Comparison of ENCODE assay signal across 8 cellular contexts in the genomic region with DNA sequence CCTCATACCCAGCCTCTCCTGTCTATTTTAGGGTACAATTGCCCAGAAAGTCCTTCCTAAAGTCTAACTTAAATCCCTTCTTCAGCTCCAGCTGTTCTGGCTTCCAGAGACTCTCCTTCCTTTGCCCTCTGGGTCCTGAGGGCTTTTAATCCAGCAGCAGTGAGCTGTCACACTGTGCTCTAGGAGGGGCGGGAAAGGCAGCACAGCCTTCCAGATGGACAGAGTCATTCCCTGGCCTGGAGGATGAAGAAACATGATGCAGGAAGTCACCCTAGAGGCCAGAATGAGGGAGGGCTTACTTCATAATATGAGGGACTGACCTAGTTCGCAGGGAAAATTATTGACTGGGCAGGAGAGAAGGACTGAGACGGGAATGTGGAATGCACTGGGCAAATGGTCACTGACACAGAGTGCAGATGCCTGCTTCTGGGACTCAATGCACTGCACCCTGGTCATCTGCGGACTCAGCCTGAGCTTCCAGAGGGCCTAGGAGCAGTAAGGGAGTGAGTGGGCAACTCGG. TPM values are rescaled to one million over a fixed set of nuclear protein-coding genes. Genes with fewer than 3 reads are reported as not detected.
DNase-seq lines count a peak whose midpoint lies in the region; ATAC-seq, FAIRE-seq and TF ChIP-seq lines count a peak whose summit lies in the region.

No MANE protein-coding gene starts in this region.

- peak overlapping the region; percentile 100 for H3K27ac Mint-ChIP-seq in activated CD8-positive, alpha-beta memory T cell treated with anti-CD3 and anti-CD28 coated beads, Interleukin-2, amount 10 ng/mL, durations not matched to agents 7 days and 5 days

- peak in 2 of 3 donors; percentile 34 to 41 for TF ChIP-seq POLR2A in body of pancreas (IDR thresholded peaks at IDR 0.05)
- no peak for TF ChIP-seq POLR2A in HepG2 (IDR thresholded peaks at IDR 0.05; ENCODE audit: insufficient read depth in 1 of 2, low read depth in 2 of 2, low read length in 2 of 2)
- no peak for TF ChIP-seq POLR2A in transverse colon (IDR thresholded peaks at IDR 0.05)

- H3K4me2 ChIP-seq in HepG2 (ENCODE audit: low read depth, low read length): peak overlapping the region; percentile 13; the same call in 1 of the 2 replicates

- H3K4me3 ChIP-seq in body of pancreas (no peak overlapping the region), HepG2 (replicated peaks in 1 of 3; ENCODE audit: insufficient read depth in 1 of 3, low read depth in 2 of 3, low read length in 3 of 3) (no peak overlapping the region), transverse colon (peak overlapping the region in 2 of 4 donors; percentile 6 to 33)

- H3K4me3 Mint-ChIP-seq in activated CD8-positive, alpha-beta memory T cell treated with anti-CD3 and anti-CD28 coated beads, Interleukin-2, amount 10 ng/mL, durations not matched to agents 7 days and 5 days: peak overlapping the region; percentile 95

- H3K27me3 ChIP-seq in body of pancreas (no peaks in the 10 kb centered on the region), HepG2 (ENCODE audit: control insufficient read depth in 1 of 2, insufficient read depth in 2 of 2, low read length in 2 of 2) (peaks cover 9 to 27% of the 10 kb centered on the region in 2 experiments; a peak in 4 of 5 replicates), transverse colon (no peaks in the 10 kb centered on the region)

- CTCF ChIA-PET in activated CD8-positive, alpha-beta memory T cell treated with anti-CD3 and anti-CD28 coated beads, Interleukin-2, amount 10 ng/mL, durations not matched to agents 7 days and 5 days (lab: Charles Lee): interaction anchor here (1.4 to 31.5 kb wide), 8 partner anchors 8 to 89 kb away, joined by 3 to 600 read pairs (median 12); a partner anchor contains a TSS
- CTCF ChIA-PET in HepG2 (lab: Yijun Ruan, JAX; ENCODE audit: low intra/inter-chr PET ratio, low total read pairs): no interaction called here

- no peak for DNase-seq in activated CD8-positive, alpha-beta memory T cell treated with anti-CD3 and anti-CD28 coated beads, Interleukin-2, amount 10 ng/mL, durations not matched to agents 7 days and 5 days
- DNase-seq in activated CD8-positive, alpha-beta memory T cell treated with anti-CD3 and anti-CD28 coated beads, Interleukin-2, amount 50 U/mL, for 4 hours: no peak
- DNase-seq in body of pancreas (peak; percentile 26 to 56 (median 44)), HepG2 (ENCODE audit: low spot score) (no peak), transverse colon (peak; percentile 31)

- TF ChIP-seq RAD21 in HepG2 (CRISPR knock-in tag; IDR thresholded peaks at IDR 0.05): no peak

- ATAC-seq in activated CD8-positive, alpha-beta memory T cell treated with anti-CD3 and anti-CD28 coated beads, Interleukin-2, amount 10 ng/mL, durations not matched to agents 7 days and 5 days: no peak
- peak; percentile 57 for ATAC-seq in body of pancreas
- peak; percentile 56 for ATAC-seq in HepG2
- ATAC-seq in HG02885 (IDR thresholded peaks at IDR 0.05; ENCODE audit: poor library complexity, unreplicated experiment): no peak
- ATAC-seq in GM21825 (IDR thresholded peaks at IDR 0.05; ENCODE audit: unreplicated experiment): no peak
- no peak for ATAC-seq in GM18909 (IDR thresholded peaks at IDR 0.05; ENCODE audit: poor library complexity, unreplicated experiment)

- H3K4me1 ChIP-seq in body of pancreas (peaks cover 13% of the 10 kb centered on the region), HepG2 (ENCODE audit: insufficient read depth, low read length) (peaks cover 33% of the 10 kb centered on the region), transverse colon (peaks cover 6 to 22% (median 13%) of the 10 kb centered on the region in 4 donors)

- no TSS peak for BruUV-seq in HepG2 (replicated peaks; lab: Mats Ljungman, UMichigan)

- peaks cover 56% of the 10 kb centered on the region for H3K36me3 Mint-ChIP-seq in activated CD8-positive, alpha-beta memory T cell treated with anti-CD3 and anti-CD28 coated beads, Interleukin-2, amount 10 ng/mL, durations not matched to agents 7 days and 5 days

- 49 to 61% methylated on average over 5 of the region's 5 CpGs for WGBS in body of pancreas, 2 donors
- 10% methylated on average over 4 of the region's 5 CpGs for WGBS in HepG2 (ENCODE audit: low lambda C conversion rate)
- 48 to 63% methylated on average over 4 to 5 of the region's 5 CpGs for WGBS in transverse colon (ENCODE audit: low coverage in 1 of 2), 2 donors

- H3K9ac ChIP-seq in HepG2 (ENCODE audit: insufficient read depth, low read depth, low read length): no peak overlapping the region

- H3K79me2 ChIP-seq in HepG2 (ENCODE audit: insufficient read depth, low read length): no peaks in the 10 kb centered on the region

- H3K9me3 Mint-ChIP-seq in activated CD8-positive, alpha-beta memory T cell treated with anti-CD3 and anti-CD28 coated beads, Interleukin-2, amount 10 ng/mL, durations not matched to agents 7 days and 5 days (ENCODE audit: low read depth): no peaks in the 10 kb centered on the region

- peaks cover 60% of the 10 kb centered on the region for H3K4me1 Mint-ChIP-seq in activated CD8-positive, alpha-beta memory T cell treated with anti-CD3 and anti-CD28 coated beads, Interleukin-2, amount 10 ng/mL, durations not matched to agents 7 days and 5 days

- H3K36me3 ChIP-seq in body of pancreas (replicated peaks in 1 of 2; ENCODE audit: insufficient read depth in 1 of 2, low read depth in 2 of 2): no peaks in the 10 kb centered on the region
- no peaks in the 10 kb centered on the region for H3K36me3 ChIP-seq in HepG2 (replicated peaks in 1 of 2; ENCODE audit: control insufficient read depth in 1 of 2, insufficient read depth in 2 of 2, low read length in 2 of 2)
- no peaks in the 10 kb centered on the region for H3K36me3 ChIP-seq in transverse colon

- in situ Hi-C loops in HepG2 (cut with HindIII; ENCODE audit: extremely low pct_ligation_motif_present, low pct_unique_long_range_greater_than_20kb) (no loop called here), transverse colon (cut with MboI; ENCODE audit: low pct_ligation_motif_present in 1 of 4, low pct_unique_long_range_greater_than_20kb in 1 of 4, low sequenced_read_pairs in 3 of 4) (no loop called here)

- H3K27ac ChIP-seq in body of pancreas (peak overlapping the region in 3 of 4 donors; percentile 34 to 62 (median 53)), HepG2 (ENCODE audit: extremely low read length, insufficient read depth, low read length) (no peak overlapping the region), transverse colon (peak overlapping the region; percentile 64 to 79 (median 76))

- TF ChIP-seq CTCF in body of pancreas (IDR thresholded peaks at IDR 0.05) (no peak), HepG2 (CRISPR knock-in tag; IDR thresholded peaks at IDR 0.05) (no peak), transverse colon (IDR thresholded peaks at IDR 0.05) (no peak)

- FAIRE-seq in HepG2 (lab: Jason Lieb, UNC): no peak

- TF ChIP-seq EP300 in HepG2 (IDR thresholded peaks at IDR 0.05; ENCODE audit: low read depth in 2 of 2, low read length in 2 of 2) (no peak), HepG2 (CRISPR knock-in tag; IDR thresholded peaks at IDR 0.05; ENCODE audit: borderline replicate concordance) (no peak), transverse colon (IDR thresholded peaks at IDR 0.05; ENCODE audit: low read depth) (no peak)

- H3K27me3 Mint-ChIP-seq in activated CD8-positive, alpha-beta memory T cell treated with anti-CD3 and anti-CD28 coated beads, Interleukin-2, amount 10 ng/mL, durations not matched to agents 7 days and 5 days: no peaks in the 10 kb centered on the region

- intact Hi-C loops in body of pancreas (cut with DNase I) (no loop called here), HepG2 (cut with micrococcal nuclease; ENCODE audit: unreplicated experiment) (no loop called here), transverse colon (cut with DNase I; ENCODE audit: low total_unique reads) (no loop called here)

- POLR2A ChIA-PET in HepG2 (lab: Yijun Ruan, JAX): no interaction called here

- no peaks in the 10 kb centered on the region for H3K9me3 ChIP-seq in body of pancreas
- no peaks in the 10 kb centered on the region for H3K9me3 ChIP-seq in HepG2 (ENCODE audit: low read length)
- H3K9me3 ChIP-seq in transverse colon: no peaks in the 10 kb centered on the region

- no peak overlapping the region for H2AFZ ChIP-seq in HepG2 (ENCODE audit: low read length)

- H4K20me1 ChIP-seq in HepG2 (ENCODE audit: insufficient read depth, low read length): no peaks in the 10 kb centered on the region

RNA-seq across cellular contexts. Expression of a gene that starts 1.3 kb away (rescaled TPM):
- total RNA-seq in activated CD8-positive, alpha-beta memory T cell treated with anti-CD3 and anti-CD28 coated beads, Interleukin-2, amount 10 ng/mL, durations not matched to agents 7 days and 5 days: 100 to 1,000 TPM; 157 to 205 TPM
- under 1 TPM in 1 of 2 donors, not detected in 1; 0.99 TPM for total RNA-seq in body of pancreas
- 0.59 and 0.73 TPM in 2 replicates for total RNA-seq in HepG2 (2016; rRNA removed; fragmentation: Illumina TruSeq; extraction: Trizol)
- 0.35 and 0.51 TPM in 2 replicates for total RNA-seq in HepG2 (2016; cell fraction: cytosol; rRNA removed; fragmentation: Illumina TruSeq; extraction: Trizol; ENCODE audit: low read depth)
- total RNA-seq in HepG2 (2016; cell fraction: insoluble cytoplasmic fraction; rRNA removed; fragmentation: Illumina TruSeq; extraction: Trizol): 0.34 and 1.2 TPM in 2 replicates
- total RNA-seq in HepG2 (2016; cell fraction: membrane; rRNA removed; fragmentation: Illumina TruSeq; extraction: Trizol): 0.52 and 1.0 TPM in 2 replicates
- total RNA-seq in HepG2 (2016; cell fraction: nucleus; rRNA removed; fragmentation: Illumina TruSeq; extraction: Trizol): 0.75 and 0.85 TPM in 2 replicates
- 0.56 and 0.57 TPM in 2 replicates for polyA plus RNA-seq in HepG2 (2011; rRNA removed)
- 0.55 and 0.78 TPM in 2 replicates for polyA plus RNA-seq in HepG2 (2011; cell fraction: cytosol; rRNA removed)
- polyA plus RNA-seq in HepG2 (2011; cell fraction: nucleus; rRNA removed): 0.16 and 0.47 TPM in 2 replicates
- polyA plus RNA-seq in HepG2 (2012): 0.79 and 1.0 TPM in 2 replicates
- polyA plus RNA-seq in HepG2 (2016; cell fraction: cytosol; fragmentation: Illumina TruSeq; extraction: Trizol; ENCODE audit: low read depth): 0.62 and 0.67 TPM in 2 replicates
- polyA plus RNA-seq in HepG2 (2016; cell fraction: insoluble cytoplasmic fraction; fragmentation: Illumina TruSeq; extraction: Trizol; ENCODE audit: low read depth): 1.3 and 1.8 TPM in 2 replicates
- polyA plus RNA-seq in HepG2 (2016; cell fraction: membrane; fragmentation: Illumina TruSeq; extraction: Trizol; ENCODE audit: low read depth): 0.71 and 1.1 TPM in 2 replicates
- polyA plus RNA-seq in HepG2 (2016; cell fraction: nucleus; fragmentation: Illumina TruSeq; extraction: Trizol; ENCODE audit: insufficient read depth, low read depth): 1.0 and 1.8 TPM in 2 replicates
- polyA minus RNA-seq in HepG2 (2011; rRNA and poly(A)+ RNA removed; ENCODE audit: low replicate concordance): 0.72 and 1.9 TPM in 2 replicates
- 0.62 TPM in 1 of 2 replicates, not detected in the other for polyA minus RNA-seq in HepG2 (2011; cell fraction: cytosol; rRNA and poly(A)+ RNA removed)
- not detected in 2 replicates for polyA minus RNA-seq in HepG2 (2011; cell fraction: nucleus; rRNA and poly(A)+ RNA removed)
- total RNA-seq in transverse colon: 1 to 10 TPM in 3 of 4 donors, not detected in 1; 1.9 to 5.9 (median 3.4) TPM

RNA-seq across cellular contexts. Expression of a gene that starts 43.5 kb away (rescaled TPM):
- under 1 TPM; 0.09 to 0.19 TPM for total RNA-seq in activated CD8-positive, alpha-beta memory T cell treated with anti-CD3 and anti-CD28 coated beads, Interleukin-2, amount 10 ng/mL, durations not matched to agents 7 days and 5 days
- total RNA-seq in body of pancreas (under 1 TPM in 1 of 2 donors, not detected in 1; under 0.01 TPM), HepG2 (2016; rRNA removed; fragmentation: Illumina TruSeq; extraction: Trizol) (not detected in 2 replicates), transverse colon (not detected)
- total RNA-seq in HepG2 (2016; cell fraction: cytosol; rRNA removed; fragmentation: Illumina TruSeq; extraction: Trizol; ENCODE audit: low read depth): not detected in 2 replicates
- not detected in 2 replicates for total RNA-seq in HepG2 (2016; cell fraction: insoluble cytoplasmic fraction; rRNA removed; fragmentation: Illumina TruSeq; extraction: Trizol)
- not detected in 2 replicates for total RNA-seq in HepG2 (2016; cell fraction: membrane; rRNA removed; fragmentation: Illumina TruSeq; extraction: Trizol)
- not detected in 2 replicates for total RNA-seq in HepG2 (2016; cell fraction: nucleus; rRNA removed; fragmentation: Illumina TruSeq; extraction: Trizol)
- polyA plus RNA-seq in HepG2 (2011; rRNA removed): not detected in 2 replicates
- polyA plus RNA-seq in HepG2 (2011; cell fraction: cytosol; rRNA removed): not detected in 2 replicates
- not detected in 2 replicates for polyA plus RNA-seq in HepG2 (2011; cell fraction: nucleus; rRNA removed)
- polyA plus RNA-seq in HepG2 (2012): not detected in 2 replicates
- polyA plus RNA-seq in HepG2 (2016; cell fraction: cytosol; fragmentation: Illumina TruSeq; extraction: Trizol; ENCODE audit: low read depth): not detected in 2 replicates
- polyA plus RNA-seq in HepG2 (2016; cell fraction: insoluble cytoplasmic fraction; fragmentation: Illumina TruSeq; extraction: Trizol; ENCODE audit: low read depth): not detected in 2 replicates
- not detected in 2 replicates for polyA plus RNA-seq in HepG2 (2016; cell fraction: membrane; fragmentation: Illumina TruSeq; extraction: Trizol; ENCODE audit: low read depth)
- not detected in 2 replicates for polyA plus RNA-seq in HepG2 (2016; cell fraction: nucleus; fragmentation: Illumina TruSeq; extraction: Trizol; ENCODE audit: insufficient read depth, low read depth)
- not detected in 2 replicates for polyA minus RNA-seq in HepG2 (2011; rRNA and poly(A)+ RNA removed; ENCODE audit: low replicate concordance)
- polyA minus RNA-seq in HepG2 (2011; cell fraction: cytosol; rRNA and poly(A)+ RNA removed): not detected in 2 replicates
- not detected in 2 replicates for polyA minus RNA-seq in HepG2 (2011; cell fraction: nucleus; rRNA and poly(A)+ RNA removed)

RNA-seq across cellular contexts. Expression of a gene that starts 45.3 kb away (rescaled TPM):
- 1 to 10 TPM; 2.8 to 8.8 TPM for total RNA-seq in activated CD8-positive, alpha-beta memory T cell treated with anti-CD3 and anti-CD28 coated beads, Interleukin-2, amount 10 ng/mL, durations not matched to agents 7 days and 5 days
- under 1 TPM in 1 of 2 donors, not detected in 1; 0.99 TPM for total RNA-seq in body of pancreas
- total RNA-seq in HepG2 (2016; rRNA removed; fragmentation: Illumina TruSeq; extraction: Trizol): not detected in 2 replicates
- total RNA-seq in HepG2 (2016; cell fraction: cytosol; rRNA removed; fragmentation: Illumina TruSeq; extraction: Trizol; ENCODE audit: low read depth): not detected in 2 replicates
- total RNA-seq in HepG2 (2016; cell fraction: insoluble cytoplasmic fraction; rRNA removed; fragmentation: Illumina TruSeq; extraction: Trizol): not detected in 2 replicates
- not detected in 2 replicates for total RNA-seq in HepG2 (2016; cell fraction: membrane; rRNA removed; fragmentation: Illumina TruSeq; extraction: Trizol)
- not detected in 2 replicates for total RNA-seq in HepG2 (2016; cell fraction: nucleus; rRNA removed; fragmentation: Illumina TruSeq; extraction: Trizol)
- not detected in 2 replicates for polyA plus RNA-seq in HepG2 (2011; rRNA removed)
- not detected in 2 replicates for polyA plus RNA-seq in HepG2 (2011; cell fraction: cytosol; rRNA removed)
- polyA plus RNA-seq in HepG2 (2011; cell fraction: nucleus; rRNA removed): not detected in 2 replicates
- not detected in 2 replicates for polyA plus RNA-seq in HepG2 (2012)
- polyA plus RNA-seq in HepG2 (2016; cell fraction: cytosol; fragmentation: Illumina TruSeq; extraction: Trizol; ENCODE audit: low read depth): not detected in 2 replicates
- not detected in 2 replicates for polyA plus RNA-seq in HepG2 (2016; cell fraction: insoluble cytoplasmic fraction; fragmentation: Illumina TruSeq; extraction: Trizol; ENCODE audit: low read depth)
- not detected in 2 replicates for polyA plus RNA-seq in HepG2 (2016; cell fraction: membrane; fragmentation: Illumina TruSeq; extraction: Trizol; ENCODE audit: low read depth)
- polyA plus RNA-seq in HepG2 (2016; cell fraction: nucleus; fragmentation: Illumina TruSeq; extraction: Trizol; ENCODE audit: insufficient read depth, low read depth): not detected in 2 replicates
- polyA minus RNA-seq in HepG2 (2011; rRNA and poly(A)+ RNA removed; ENCODE audit: low replicate concordance): 0.08 and 0.19 TPM in 2 replicates
- not detected in 2 replicates for polyA minus RNA-seq in HepG2 (2011; cell fraction: cytosol; rRNA and poly(A)+ RNA removed)
- not detected in 2 replicates for polyA minus RNA-seq in HepG2 (2011; cell fraction: nucleus; rRNA and poly(A)+ RNA removed)
- total RNA-seq in transverse colon: 1 to 10 TPM in 1 of 4 donors, under 1 TPM in 2, not detected in 1; 0.20 to 2.6 (median 0.64) TPM

RNA-seq across cellular contexts. Expression of a gene that starts 48.0 kb away (rescaled TPM):
- 10 to 100 TPM; 68.7 to 99.8 TPM for total RNA-seq in activated CD8-positive, alpha-beta memory T cell treated with anti-CD3 and anti-CD28 coated beads, Interleukin-2, amount 10 ng/mL, durations not matched to agents 7 days and 5 days
- total RNA-seq in body of pancreas (10 to 100 TPM; 19.2 to 28.3 TPM), HepG2 (2016; rRNA removed; fragmentation: Illumina TruSeq; extraction: Trizol) (24.2 and 26.8 TPM in 2 replicates), transverse colon (10 to 100 TPM; 15.1 to 69.9 (median 39.4) TPM)
- 6.3 and 7.3 TPM in 2 replicates for total RNA-seq in HepG2 (2016; cell fraction: cytosol; rRNA removed; fragmentation: Illumina TruSeq; extraction: Trizol; ENCODE audit: low read depth)
- 24.6 and 27.1 TPM in 2 replicates for total RNA-seq in HepG2 (2016; cell fraction: insoluble cytoplasmic fraction; rRNA removed; fragmentation: Illumina TruSeq; extraction: Trizol)
- 22.6 and 26.4 TPM in 2 replicates for total RNA-seq in HepG2 (2016; cell fraction: membrane; rRNA removed; fragmentation: Illumina TruSeq; extraction: Trizol)
- 22.4 and 23.7 TPM in 2 replicates for total RNA-seq in HepG2 (2016; cell fraction: nucleus; rRNA removed; fragmentation: Illumina TruSeq; extraction: Trizol)
- polyA plus RNA-seq in HepG2 (2011; rRNA removed): 40.5 and 46.3 TPM in 2 replicates
- polyA plus RNA-seq in HepG2 (2011; cell fraction: cytosol; rRNA removed): 40.1 and 44.6 TPM in 2 replicates
- 26.1 and 27.1 TPM in 2 replicates for polyA plus RNA-seq in HepG2 (2011; cell fraction: nucleus; rRNA removed)
- 30.8 and 33.7 TPM in 2 replicates for polyA plus RNA-seq in HepG2 (2012)
- 8.0 and 9.1 TPM in 2 replicates for polyA plus RNA-seq in HepG2 (2016; cell fraction: cytosol; fragmentation: Illumina TruSeq; extraction: Trizol; ENCODE audit: low read depth)
- 48.3 and 56.0 TPM in 2 replicates for polyA plus RNA-seq in HepG2 (2016; cell fraction: insoluble cytoplasmic fraction; fragmentation: Illumina TruSeq; extraction: Trizol; ENCODE audit: low read depth)
- 22.7 and 25.6 TPM in 2 replicates for polyA plus RNA-seq in HepG2 (2016; cell fraction: membrane; fragmentation: Illumina TruSeq; extraction: Trizol; ENCODE audit: low read depth)
- 56.0 and 57.2 TPM in 2 replicates for polyA plus RNA-seq in HepG2 (2016; cell fraction: nucleus; fragmentation: Illumina TruSeq; extraction: Trizol; ENCODE audit: insufficient read depth, low read depth)
- polyA minus RNA-seq in HepG2 (2011; rRNA and poly(A)+ RNA removed; ENCODE audit: low replicate concordance): 57.9 and 206 TPM in 2 replicates
- polyA minus RNA-seq in HepG2 (2011; cell fraction: cytosol; rRNA and poly(A)+ RNA removed): 24.3 and 33.6 TPM in 2 replicates
- polyA minus RNA-seq in HepG2 (2011; cell fraction: nucleus; rRNA and poly(A)+ RNA removed): 23.6 and 34.9 TPM in 2 replicates

Comparison
In these comparisons a context has a peak if more than half of its experiments do, and no peak if none do; other contexts are left out.
1. ATAC-seq: peak in body of pancreas (single experiment) and HepG2 (single experiment); none in activated CD8-positive, alpha-beta memory T cell treated with anti-CD3 and anti-CD28 coated beads, Interleukin-2, amount 10 ng/mL, durations not matched to agents 7 days and 5 days (single experiment), HG02885 (single experiment), GM21825 (single experiment) and GM18909 (single experiment).
2. DNase-seq: peak in body of pancreas (4 of 4) and transverse colon (single experiment); none in activated CD8-positive, alpha-beta memory T cell treated with anti-CD3 and anti-CD28 coated beads, Interleukin-2, amount 10 ng/mL, durations not matched to agents 7 days and 5 days (single experiment), activated CD8-positive, alpha-beta memory T cell treated with anti-CD3 and anti-CD28 coated beads, Interleukin-2, amount 50 U/mL, for 4 hours (single experiment) and HepG2 (single experiment).
3. POLR2A ChIP-seq: peak in body of pancreas (2 of 3); none in HepG2 (0 of 2) and transverse colon (single experiment).
4. RNA of a gene that starts 1.3 kb away (total RNA-seq): 157 to 205 TPM in activated CD8-positive, alpha-beta memory T cell treated with anti-CD3 and anti-CD28 coated beads, Interleukin-2, amount 10 ng/mL, durations not matched to agents 7 days and 5 days; 1.9 to 5.9 TPM in transverse colon, 0.99 TPM in body of pancreas and 0.34 to 1.2 TPM in HepG2; every median in the first group is over 10 times any median in the second.